Comparison of ENCODE assay signal across 8 cellular contexts in genomic region chr11:1202776-1203504, GRCh38.
A peak's percentile ranks its signal among the peaks of the same experiment; 100 is the strongest.
DNase-seq lines count a peak whose midpoint lies in the region; ATAC-seq and TF ChIP-seq lines count a peak whose summit lies in the region.

No MANE protein-coding gene starts in this region.

- H3F3A ChIP-seq in OCI-LY1 (ENCODE audit: insufficient read depth, low read length) = no peaks in the 10 kb centered on the region

- no peak overlapping the region for H3K27ac ChIP-seq in OCI-LY1 (ENCODE audit: low read depth, low read length, poor library complexity, severe bottlenecking)

- no peak overlapping the region for H3K4me3 Mint-ChIP-seq in nephron progenitor cell

- no peak overlapping the region for H2AFZ ChIP-seq in OCI-LY1 (ENCODE audit: low read length)

- no peaks in the 10 kb centered on the region for H3K4me1 Mint-ChIP-seq in nephron progenitor cell

- H4K20me1 ChIP-seq in OCI-LY1 (ENCODE audit: insufficient read depth, low read length) = no peaks in the 10 kb centered on the region

- H3K9ac ChIP-seq in OCI-LY1 (ENCODE audit: low read length) = no peak overlapping the region

- no peaks in the 10 kb centered on the region for H3K36me3 ChIP-seq in OCI-LY1 (ENCODE audit: insufficient read depth, low read length)

- H3K27me3 ChIP-seq in OCI-LY1 (ENCODE audit: insufficient read depth, low read length) = peaks cover 4% of the 10 kb centered on the region

- H3K4me3 ChIP-seq in AG09309 (ENCODE audit: control insufficient read depth, low read depth, low read length) (no peak overlapping the region), OCI-LY1 (ENCODE audit: low read depth, low read length, poor library complexity, severe bottlenecking) (no peak overlapping the region)

- H3K4me2 ChIP-seq in OCI-LY1 (ENCODE audit: low read length) = no peak overlapping the region

- H3K9me3 ChIP-seq in OCI-LY1 (ENCODE audit: low read length) = no peaks in the 10 kb centered on the region

- peaks cover 4% of the 10 kb centered on the region for H3K27me3 Mint-ChIP-seq in nephron progenitor cell (ENCODE audit: low read depth, poor library complexity)

- H3K27ac Mint-ChIP-seq in nephron progenitor cell = no peak overlapping the region

- TF ChIP-seq CTCF in AG09309 (IDR thresholded peaks at IDR 0.05; ENCODE audit: control insufficient read depth, insufficient read depth, low read depth, low read length, missing control alignments) = peak; percentile 94
- TF ChIP-seq CTCF in GM20000 (IDR thresholded peaks at IDR 0.05; ENCODE audit: extremely low read depth, missing control alignments) = peak; percentile 98
- peak; percentile 78 for TF ChIP-seq CTCF in OCI-LY1 (IDR thresholded peaks at IDR 0.05; ENCODE audit: low read length)
- TF ChIP-seq CTCF in nephron progenitor cell (IDR thresholded peaks at IDR 0.05) = peak; percentile 91

- ATAC-seq in HG02571 (IDR thresholded peaks at IDR 0.05; ENCODE audit: unreplicated experiment) = no peak

- no peaks in the 10 kb centered on the region for H3K9me2 ChIP-seq in OCI-LY1 (ENCODE audit: low read depth, low read length)

- H3K36me3 Mint-ChIP-seq in nephron progenitor cell (ENCODE audit: low read depth) = no peaks in the 10 kb centered on the region

- H3K79me2 ChIP-seq in OCI-LY1 (ENCODE audit: insufficient read depth, low read length) = no peaks in the 10 kb centered on the region

- no peaks in the 10 kb centered on the region for H3K4me1 ChIP-seq in OCI-LY1 (ENCODE audit: insufficient read depth, low read length, severe bottlenecking)

- DNase-seq in AG09309 (ENCODE audit: low read depth) (no peak), GM20000 (ENCODE audit: low spot score) (peak; percentile 94), fibroblast of peridontal ligament (ENCODE audit: extremely low read depth) (peak; percentile 8), nephron progenitor cell (peak; percentile 83), stromal cell of bone marrow (ENCODE audit: low read depth) (peak; percentile 3)
- peak; percentile 80 to 82 for DNase-seq in activated T-cell treated with anti-CD3 and anti-CD28 coated beads, Interleukin-2, amount 50 U/mL, for 48 hours

- no peaks in the 10 kb centered on the region for H3K9me3 Mint-ChIP-seq in nephron progenitor cell
